In the genomic region with DNA sequence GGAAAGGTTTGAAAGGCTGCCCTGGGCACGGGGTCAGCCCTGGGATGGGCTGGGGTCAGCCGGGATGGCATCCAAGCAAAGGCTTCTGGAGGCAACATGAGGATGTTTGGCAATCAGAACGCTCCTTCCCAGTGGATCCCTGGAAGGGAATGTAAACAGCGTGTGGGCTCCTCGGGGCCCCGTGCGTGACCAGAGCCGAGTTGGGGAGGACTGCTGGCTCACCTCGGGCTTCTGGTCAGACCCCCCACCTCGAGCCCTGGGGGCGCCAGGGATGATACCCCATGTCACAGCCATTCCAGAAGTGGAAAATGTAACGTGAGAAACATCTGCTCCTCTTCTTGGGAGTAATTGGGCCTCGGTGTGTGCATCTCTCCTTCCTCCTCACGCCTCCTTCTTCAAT, we compare ENCODE assay signal across 16 cellular contexts.
DNase-seq lines count a peak whose midpoint lies in the region; ATAC-seq and TF ChIP-seq lines count a peak whose summit lies in the region.
"Had no signal": no experiment of that assay in that cellular context is flagged by ENCODE, and none has a peak within 500 bp of the region (broad histone marks: within the 10 kb centered on the region; RNA-seq: fewer than 3 reads in every experiment).

No MANE protein-coding gene starts in this region.

- H3K36me3 ChIP-seq in H7 (replicated peaks; ENCODE audit: control insufficient read depth, insufficient read depth, low read length) (no peaks in the 10 kb centered on the region), thymus (ENCODE audit: control insufficient read depth, insufficient read depth) (no peaks in the 10 kb centered on the region)
- H3K36me3 ChIP-seq: MG63 had no signal

- peaks cover 1% of the 10 kb centered on the region for H3K9me3 ChIP-seq in thymus (ENCODE audit: control insufficient read depth)
- H3K9me3 ChIP-seq: MG63 had no signal

- no peak overlapping the region for H3K4me3 ChIP-seq in H7 (ENCODE audit: insufficient read depth, low read depth, low read length)
- no peak overlapping the region for H3K4me3 ChIP-seq in thymus (ENCODE audit: low read length)
- H3K4me3 ChIP-seq: GM12878, MG63 had no signal

- H3K4me3 Mint-ChIP-seq in chondrocyte (ENCODE audit: unreplicated experiment): peak overlapping the region; percentile 3
- no peak overlapping the region for H3K4me3 Mint-ChIP-seq in nephron
- H3K4me3 Mint-ChIP-seq: CD8-positive, alpha-beta memory T cell had no signal

- no peak for ATAC-seq in GM19467 (IDR thresholded peaks at IDR 0.05; ENCODE audit: unreplicated experiment)
- ATAC-seq in GM21528 (IDR thresholded peaks at IDR 0.05; ENCODE audit: low FRiP score, unreplicated experiment): no peak
- ATAC-seq: GM12878 had no signal

- H3K9me3 Mint-ChIP-seq in chondrocyte (ENCODE audit: low read depth) (no peaks in the 10 kb centered on the region), nephron (peaks cover 2% of the 10 kb centered on the region)

- H3K4me1 ChIP-seq in thymus (ENCODE audit: control insufficient read depth, insufficient read depth, low read length): no peaks in the 10 kb centered on the region

- H3K27me3 ChIP-seq in H7 (ENCODE audit: control insufficient read depth, insufficient read depth, low read length) (no peaks in the 10 kb centered on the region), thymus (ENCODE audit: control insufficient read depth, insufficient read depth) (no peaks in the 10 kb centered on the region)
- H3K27me3 ChIP-seq: MG63 had no signal

- DNase-seq in H7: peak; percentile 11
- DNase-seq in chondrocyte (ENCODE audit: low spot score): no peak
- no peak for DNase-seq in pons (ENCODE audit: low spot score)
- DNase-seq: CD8-positive, alpha-beta memory T cell; MG63; NCI-H1092 treated with DMSO at 0.1 percent for 48 hours; NCI-H1694; NCI-H345; NCI-H526 treated with DMSO at 0.1 percent for 48 hours; OCI-M1 had no signal

- H3K27ac Mint-ChIP-seq in chondrocyte (ENCODE audit: unreplicated experiment): peak overlapping the region; percentile 97
- H3K27ac Mint-ChIP-seq in nephron: peak overlapping the region in 2 of 3 experiments; percentile 44 to 70
- H3K27ac Mint-ChIP-seq: CD8-positive, alpha-beta memory T cell had no signal

- H3K27me3 Mint-ChIP-seq in chondrocyte (ENCODE audit: low read depth) (no peaks in the 10 kb centered on the region), nephron (ENCODE audit: low read depth) (peaks cover 14% of the 10 kb centered on the region)

- 83% methylated on average over 14 of the region's 14 CpGs for WGBS in thymus

- peak overlapping the region; percentile 5 for H3K27ac ChIP-seq in thymus (ENCODE audit: low read depth)
- H3K27ac ChIP-seq: KMS-11 had no signal

- peaks cover 48% of the 10 kb centered on the region for H3K4me1 Mint-ChIP-seq in chondrocyte (ENCODE audit: low read depth)
- H3K4me1 Mint-ChIP-seq in nephron: peaks cover 38% of the 10 kb centered on the region
- H3K4me1 Mint-ChIP-seq: CD8-positive, alpha-beta memory T cell had no signal

- H3K36me3 Mint-ChIP-seq in chondrocyte (ENCODE audit: low read depth) (peaks cover 3% of the 10 kb centered on the region), nephron (ENCODE audit: low read depth) (no peaks in the 10 kb centered on the region)
- H3K36me3 Mint-ChIP-seq: CD8-positive, alpha-beta memory T cell had no signal

- TF ChIP-seq CTCF in chondrocyte (IDR thresholded peaks at IDR 0.05) (no peak), nephron (IDR thresholded peaks at IDR 0.05; ENCODE audit: unreplicated experiment in 3 of 3) (no peak)
